In genomic region chr3:4841783-4842440, GRCh38 we compare ENCODE assay signal across 18 cellular contexts.
A peak's percentile ranks its signal among the peaks of the same experiment; 100 is the strongest.
DNase-seq lines count a peak whose midpoint lies in the region; ATAC-seq and TF ChIP-seq lines count a peak whose summit lies in the region.
"Had no signal": no experiment of that assay in that cellular context is flagged by ENCODE, and none has a peak within 500 bp of the region (broad histone marks: within the 10 kb centered on the region; RNA-seq: fewer than 3 reads in every experiment).

No MANE protein-coding gene starts in this region.

- no peak overlapping the region for H3K18ac ChIP-seq in trophoblast cell (ENCODE audit: low read length)

- peaks cover 2 to 10% of the 10 kb centered on the region in 2 experiments for H3K4me1 ChIP-seq in trophoblast cell (ENCODE audit: control insufficient read depth in 1 of 2, insufficient read depth in 2 of 2, low read length in 2 of 2)

- no peak overlapping the region for H4K12ac ChIP-seq in trophoblast cell (ENCODE audit: low read depth, low read length)

- peaks cover 45% of the 10 kb centered on the region for H3K36me3 Mint-ChIP-seq in activated CD4-positive, alpha-beta T cell treated with anti-CD3 and anti-CD28 coated beads for 36 hours (ENCODE audit: low read depth)
- peaks cover 62% of the 10 kb centered on the region for H3K36me3 Mint-ChIP-seq in activated B cell treated with CpG ODN at 0.5 μM for 24 hours (ENCODE audit: low read depth)
- H3K36me3 Mint-ChIP-seq in effector memory CD8-positive, alpha-beta T cell (ENCODE audit: insufficient read depth), result peaks cover 4% of the 10 kb centered on the region

- H3K23ac ChIP-seq in trophoblast cell (ENCODE audit: low read length), result no peak overlapping the region

- CTCF ChIA-PET in activated CD4-positive, alpha-beta T cell treated with anti-CD3 and anti-CD28 coated beads for 36 hours (lab: Charles Lee), result interaction anchor here (0.8 to 1.9 kb wide), 13 partner anchors 9 to 352 kb away, joined by 3 to 15 read pairs (median 3); no protein-coding TSS in a partner anchor
- CTCF ChIA-PET in activated B cell treated with CpG ODN at 0.5 μM for 24 hours (lab: Charles Lee), result interaction anchor here (1.5 kb wide), 1 partner anchor 139 kb away, joined by 3 read pairs; no protein-coding TSS in a partner anchor

- peak overlapping the region; percentile 87 for H3K27ac Mint-ChIP-seq in activated CD4-positive, alpha-beta T cell treated with anti-CD3 and anti-CD28 coated beads for 36 hours
- H3K27ac Mint-ChIP-seq in activated B cell treated with CpG ODN at 0.5 μM for 24 hours, result peak overlapping the region; percentile 19
- peak overlapping the region; percentile 41 to 80 for H3K27ac Mint-ChIP-seq in effector memory CD8-positive, alpha-beta T cell

- H3K27me3 ChIP-seq in trophoblast cell (ENCODE audit: insufficient read depth, low read length) (no peaks in the 10 kb centered on the region), dorsolateral prefrontal cortex (no peaks in the 10 kb centered on the region)
- H3K27me3 ChIP-seq: esophagus muscularis mucosa had no signal

- H3K14ac ChIP-seq in trophoblast cell (ENCODE audit: low read length), result peak overlapping the region; percentile 40

- no peaks in the 10 kb centered on the region for H3K9me3 ChIP-seq in trophoblast cell (ENCODE audit: insufficient read depth, low read depth, low read length)
- H3K9me3 ChIP-seq: esophagus muscularis mucosa had no signal

- no peak overlapping the region for H3K9ac ChIP-seq in trophoblast cell (ENCODE audit: low read length)

- H3K4me2 ChIP-seq in trophoblast cell (ENCODE audit: low read length), result no peak overlapping the region

- H2BK5ac ChIP-seq in trophoblast cell (ENCODE audit: low read depth, low read length, poor library complexity), result no peak overlapping the region

- peaks cover 3% of the 10 kb centered on the region for H3K79me1 ChIP-seq in trophoblast cell (ENCODE audit: low read length)

- H3K4me3 Mint-ChIP-seq in activated CD4-positive, alpha-beta T cell treated with anti-CD3 and anti-CD28 coated beads for 36 hours, result peak overlapping the region; percentile 18
- H3K4me3 Mint-ChIP-seq in activated B cell treated with CpG ODN at 0.5 μM for 24 hours, result no peak overlapping the region
- peak overlapping the region in 1 of 2 donors; percentile 2 for H3K4me3 Mint-ChIP-seq in effector memory CD8-positive, alpha-beta T cell

- intact Hi-C loops in activated CD4-positive, alpha-beta T cell treated with anti-CD3 and anti-CD28 coated beads for 36 hours (cut with DNase I, micrococcal nuclease), result loop anchor here in 1 of 2 experiments (1.0 kb wide), 1 partner anchor 8 kb away; no protein-coding TSS in a partner anchor
- intact Hi-C loops in activated B cell treated with CpG ODN at 0.5 μM for 24 hours (cut with micrococcal nuclease) (no loop called here), dorsolateral prefrontal cortex (cut with DNase I) (no loop called here)

- H2BK120ac ChIP-seq in trophoblast cell (ENCODE audit: insufficient read depth, low read length, poor library complexity), result peak overlapping the region; percentile 76

- H3K36me3 ChIP-seq in trophoblast cell (ENCODE audit: control insufficient read depth in 1 of 2, insufficient read depth in 2 of 2, low read length in 2 of 2), result no peaks in the 10 kb centered on the region

- H4K8ac ChIP-seq in trophoblast cell (ENCODE audit: low read depth, low read length), result peak overlapping the region; percentile 47

- H3K27ac ChIP-seq in trophoblast cell (ENCODE audit: low read depth, low read length), result no peak overlapping the region
- H3K27ac ChIP-seq in dorsolateral prefrontal cortex, result peak overlapping the region in 6 of 59 donors; percentile 10 to 60 (median 21)

- POLR2A ChIA-PET in activated CD4-positive, alpha-beta T cell treated with anti-CD3 and anti-CD28 coated beads for 36 hours (lab: Charles Lee), result interaction anchor here (0.6 to 1.9 kb wide), 13 partner anchors 9 to 491 kb away, joined by 3 to 17 read pairs (median 4); partner anchors contain the start of gene BHLHE40
- POLR2A ChIA-PET in activated B cell treated with CpG ODN at 0.5 μM for 24 hours (lab: Charles Lee), result interaction anchor here (0.6 to 1.4 kb wide), 3 partner anchors 10 to 137 kb away, joined by 3 to 5 read pairs (median 3); partner anchors contain the start of gene BHLHE40

- no peaks in the 10 kb centered on the region for H3K79me2 ChIP-seq in trophoblast cell (ENCODE audit: control insufficient read depth, insufficient read depth, low read length, poor library complexity)

- peak; percentile 62 for ATAC-seq in activated CD4-positive, alpha-beta T cell treated with anti-CD3 and anti-CD28 coated beads for 36 hours
- ATAC-seq in activated B cell treated with CpG ODN at 0.5 μM for 24 hours (ENCODE audit: low read depth) (no peak), GM19324 (IDR thresholded peaks at IDR 0.05; ENCODE audit: low FRiP score, unreplicated experiment) (no peak)
- ATAC-seq in effector memory CD8-positive, alpha-beta T cell (replicated peaks), result no peak
- ATAC-seq: HCT116, SK-N-SH treated with all-trans-retinoic acid at 6 μM for 48 hours had no signal

- peaks cover 81% of the 10 kb centered on the region for H3K4me1 Mint-ChIP-seq in activated CD4-positive, alpha-beta T cell treated with anti-CD3 and anti-CD28 coated beads for 36 hours
- H3K4me1 Mint-ChIP-seq in activated B cell treated with CpG ODN at 0.5 μM for 24 hours, result peaks cover 58% of the 10 kb centered on the region
- H3K4me1 Mint-ChIP-seq in effector memory CD8-positive, alpha-beta T cell (ENCODE audit: low read depth in 2 of 2), result peaks cover 18 to 43% of the 10 kb centered on the region in 2 donors

- no peak for DNase-seq in activated CD4-positive, alpha-beta T cell treated with anti-CD3 and anti-CD28 coated beads for 36 hours
- DNase-seq in activated CD4-positive, alpha-beta T cell treated with anti-CD3 and anti-CD28 coated beads for 48 hours, result no peak
- DNase-seq in activated B cell treated with CpG ODN at 0.5 μM for 24 hours (no peak), trophoblast cell (peak in 1 of 2 donors; percentile 78), globus pallidus (ENCODE audit: low spot score) (no peak), dorsolateral prefrontal cortex (no peak)
- no peak for DNase-seq in effector memory CD8-positive, alpha-beta T cell
- DNase-seq: 8988T, activated gamma-delta T cell, GF-D8, KBM-7, NCI-H345, nucleus accumbens had no signal

- peaks cover 2% of the 10 kb centered on the region for H3K9me3 Mint-ChIP-seq in activated CD4-positive, alpha-beta T cell treated with anti-CD3 and anti-CD28 coated beads for 36 hours (ENCODE audit: low read depth)
- no peaks in the 10 kb centered on the region for H3K9me3 Mint-ChIP-seq in activated B cell treated with CpG ODN at 0.5 μM for 24 hours
- H3K9me3 Mint-ChIP-seq in effector memory CD8-positive, alpha-beta T cell, result no peaks in the 10 kb centered on the region

- H3K27me3 Mint-ChIP-seq in activated CD4-positive, alpha-beta T cell treated with anti-CD3 and anti-CD28 coated beads for 36 hours, result no peaks in the 10 kb centered on the region
- no peaks in the 10 kb centered on the region for H3K27me3 Mint-ChIP-seq in activated B cell treated with CpG ODN at 0.5 μM for 24 hours
- H3K27me3 Mint-ChIP-seq in effector memory CD8-positive, alpha-beta T cell, result no peaks in the 10 kb centered on the region

- TF ChIP-seq CTCF in activated B cell treated with CpG ODN at 0.5 μM for 24 hours (IDR thresholded peaks at IDR 0.05) (no peak), dorsolateral prefrontal cortex (IDR thresholded peaks at IDR 0.05 in 54 of 56, conservative IDR thresholded peaks at IDR 0.05 in 2 of 56; ENCODE audit: low read depth in 1 of 56, partially characterized antibody in 56 of 56) (no peak)

- H4K91ac ChIP-seq in trophoblast cell (ENCODE audit: low read depth, low read length), result no peak overlapping the region

- WGBS in trophoblast cell (ENCODE audit: extremely low coverage, insufficient coverage, insufficient read length), result no CpG with 5 or more reads among the region's 3 CpGs

- peak overlapping the region; percentile 58 for H2BK12ac ChIP-seq in trophoblast cell (ENCODE audit: low read length)

- no peak overlapping the region for H2AFZ ChIP-seq in trophoblast cell (ENCODE audit: insufficient read depth, low read length, poor library complexity)

- no peak overlapping the region for H2AK5ac ChIP-seq in trophoblast cell (ENCODE audit: low read length)

- H3K4me3 ChIP-seq in trophoblast cell (ENCODE audit: low read depth, low read length) (no peak overlapping the region), dorsolateral prefrontal cortex (no peak overlapping the region)
- H3K4me3 ChIP-seq: esophagus muscularis mucosa, skin epidermis had no signal

- no peak overlapping the region for H3K4ac ChIP-seq in trophoblast cell (ENCODE audit: low read depth, low read length)

Comparison
In these comparisons a context has a peak if more than half of its experiments do, and no peak if none do; other contexts are left out.
1. H3K27ac Mint-ChIP-seq: peak in every context shown above with its lines; median percentile 87 in activated CD4-positive, alpha-beta T cell treated with anti-CD3 and anti-CD28 coated beads for 36 hours; 60 in effector memory CD8-positive, alpha-beta T cell; 19 in activated B cell treated with CpG ODN at 0.5 μM for 24 hours.